In genomic region chr19:46861691-46862503, GRCh38 we compare ENCODE assay signal across 8 cellular contexts. TPM values are rescaled to one million over a fixed set of nuclear protein-coding genes. Genes with fewer than 3 reads are reported as not detected.
A peak's percentile ranks its signal among the peaks of the same experiment; 100 is the strongest.
DNase-seq lines count a peak whose midpoint lies in the region; ATAC-seq, FAIRE-seq and TF ChIP-seq lines count a peak whose summit lies in the region.

No MANE protein-coding gene starts in this region.

- TF ChIP-seq CTCF in HL-60 (IDR thresholded peaks at IDR 0.05; ENCODE audit: insufficient read depth, low read length), result no peak
- TF ChIP-seq CTCF in HepG2 (CRISPR knock-in tag; IDR thresholded peaks at IDR 0.05), result no peak
- TF ChIP-seq CTCF in uterus (IDR thresholded peaks at IDR 0.05), result no peak

- intact Hi-C loops in HepG2 (cut with micrococcal nuclease; ENCODE audit: unreplicated experiment), result no loop called here
- intact Hi-C loops in uterus (cut with DNase I; ENCODE audit: low total_unique reads), result loop anchor here (5.0 kb wide), 1 partner anchor 130 kb away; no protein-coding TSS in a partner anchor

- peak overlapping the region; percentile 84 for H3K4me3 ChIP-seq in HL-60 (replicated peaks; ENCODE audit: insufficient read depth, low read length)
- H3K4me3 ChIP-seq in HepG2 (replicated peaks in 1 of 3; ENCODE audit: insufficient read depth in 1 of 3, low read depth in 2 of 3, low read length in 3 of 3), result peak overlapping the region; percentile 68 to 95 (median 86)
- peak overlapping the region; percentile 60 to 69 for H3K4me3 ChIP-seq in uterus

- TF ChIP-seq RAD21 in HepG2 (CRISPR knock-in tag; IDR thresholded peaks at IDR 0.05), result no peak

- peaks cover 56% of the 10 kb centered on the region for H3K79me2 ChIP-seq in HepG2 (ENCODE audit: insufficient read depth, low read length)

- peak overlapping the region; percentile 97 for H3K4me2 ChIP-seq in HepG2 (ENCODE audit: low read depth, low read length)

- POLR2A ChIA-PET in HepG2 (lab: Yijun Ruan, JAX), result interaction anchor here (0.8 to 2.7 kb wide), 9 partner anchors 29 to 251 kb away, joined by 3 to 25 read pairs (median 4); partner anchors contain the start of genes SLC1A5 and ZC3H4

- FAIRE-seq in HepG2 (lab: Jason Lieb, UNC), result no peak

- no TSS peak for BruUV-seq in HepG2 (replicated peaks; lab: Mats Ljungman, UMichigan)

- H2AFZ ChIP-seq in HepG2 (ENCODE audit: low read length), result no peak overlapping the region

- WGBS in HepG2 (ENCODE audit: low lambda C conversion rate), result under 1% methylated on average over 19 of the region's 19 CpGs

- peak overlapping the region; percentile 60 for H3K27ac ChIP-seq in HL-60 (replicated peaks)
- peak overlapping the region; percentile 84 for H3K27ac ChIP-seq in angular gyrus (ENCODE audit: low read depth, low read length)
- H3K27ac ChIP-seq in HepG2 (ENCODE audit: extremely low read length, insufficient read depth, low read length), result peak overlapping the region; percentile 100
- peak overlapping the region; percentile 97 for H3K27ac ChIP-seq in uterus

- peaks cover 9% of the 10 kb centered on the region for H3K36me3 Mint-ChIP-seq in T-helper 2 cell treated with Interferon-gamma antibody and Interleukin-4, amounts not matched to agents 5 μg/mL and 100 μg/mL, for 36 hours (ENCODE audit: low read depth)

- H3K9ac ChIP-seq in HepG2 (ENCODE audit: insufficient read depth, low read depth, low read length), result peak overlapping the region; percentile 94

- in situ Hi-C loops in HepG2 (cut with HindIII; ENCODE audit: extremely low pct_ligation_motif_present, low pct_unique_long_range_greater_than_20kb), result no loop called here

- H3K9me3 Mint-ChIP-seq in T-helper 2 cell treated with Interferon-gamma antibody and Interleukin-4, amounts not matched to agents 5 μg/mL and 100 μg/mL, for 36 hours, result no peaks in the 10 kb centered on the region

- H3K9me3 ChIP-seq in HepG2 (ENCODE audit: low read length), result no peaks in the 10 kb centered on the region
- no peaks in the 10 kb centered on the region for H3K9me3 ChIP-seq in uterus

- CTCF ChIA-PET in HepG2 (lab: Yijun Ruan, JAX; ENCODE audit: low intra/inter-chr PET ratio, low total read pairs), result no interaction called here

- peak; percentile 22 for DNase-seq in COLO668 (lab: John Stamatoyannopoulos, UW; ENCODE audit: unreplicated experiment)
- DNase-seq in HL-60 (ENCODE audit: low read depth in 1 of 2, low spot score in 1 of 2), result peak in 1 of 2 experiments; percentile 28
- no peak for DNase-seq in HepG2 (ENCODE audit: low spot score)
- DNase-seq in uterus, result peak in 1 of 2 donors; percentile 25
- no peak for DNase-seq in T-helper 2 cell treated with Interferon-gamma antibody and Interleukin-4, amounts not matched to agents 5 μg/mL and 100 μg/mL, for 36 hours (ENCODE audit: low spot score)
- DNase-seq in NCI-H1694 treated with DMSO at 0.1 percent for 48 hours (lab: John Stamatoyannopoulos, UW), result no peak

- peaks cover 47% of the 10 kb centered on the region for H4K20me1 ChIP-seq in HepG2 (ENCODE audit: insufficient read depth, low read length)

- peaks cover 19% of the 10 kb centered on the region for H3K4me1 Mint-ChIP-seq in T-helper 2 cell treated with Interferon-gamma antibody and Interleukin-4, amounts not matched to agents 5 μg/mL and 100 μg/mL, for 36 hours (ENCODE audit: low read depth)

- peaks cover 68% of the 10 kb centered on the region for H3K4me1 ChIP-seq in HepG2 (ENCODE audit: insufficient read depth, low read length)
- H3K4me1 ChIP-seq in uterus, result peaks cover 0 to 7% of the 10 kb centered on the region in 2 donors

- TF ChIP-seq EP300 in HepG2 (IDR thresholded peaks at IDR 0.05; ENCODE audit: low read depth in 2 of 2, low read length in 2 of 2) (no peak), HepG2 (CRISPR knock-in tag; IDR thresholded peaks at IDR 0.05; ENCODE audit: borderline replicate concordance) (no peak)

- H3K4me3 Mint-ChIP-seq in T-helper 2 cell treated with Interferon-gamma antibody and Interleukin-4, amounts not matched to agents 5 μg/mL and 100 μg/mL, for 36 hours, result no peak overlapping the region

- ATAC-seq in HepG2 (no peak), HG02759 (IDR thresholded peaks at IDR 0.05; ENCODE audit: unreplicated experiment) (no peak)

- no peaks in the 10 kb centered on the region; a peak in 1 of 5 replicates for H3K36me3 ChIP-seq in HepG2 (replicated peaks in 1 of 2; ENCODE audit: control insufficient read depth in 1 of 2, insufficient read depth in 2 of 2, low read length in 2 of 2)
- no peaks in the 10 kb centered on the region for H3K36me3 ChIP-seq in uterus

- H3K27ac Mint-ChIP-seq in T-helper 2 cell treated with Interferon-gamma antibody and Interleukin-4, amounts not matched to agents 5 μg/mL and 100 μg/mL, for 36 hours, result no peak overlapping the region

- H3K27me3 ChIP-seq in HL-60 (ENCODE audit: insufficient read depth, poor library complexity, severe bottlenecking) (no peaks in the 10 kb centered on the region), HepG2 (ENCODE audit: control insufficient read depth in 1 of 2, insufficient read depth in 2 of 2, low read length in 2 of 2) (no peaks in the 10 kb centered on the region; a peak in 1 of 5 replicates), uterus (no peaks in the 10 kb centered on the region)

- TF ChIP-seq POLR2A in HepG2 (IDR thresholded peaks at IDR 0.05; ENCODE audit: insufficient read depth in 1 of 2, low read depth in 2 of 2, low read length in 2 of 2) (0 out of 4 replicates have a peak, but pooled peaks of 1 of the 2 experiments have one; percentile 6), uterus (IDR thresholded peaks at IDR 0.05) (no peak)

- H3K27me3 Mint-ChIP-seq in T-helper 2 cell treated with Interferon-gamma antibody and Interleukin-4, amounts not matched to agents 5 μg/mL and 100 μg/mL, for 36 hours (ENCODE audit: low read depth), result no peaks in the 10 kb centered on the region

TF ChIP-seq in HepG2, 621 proteins besides CTCF, POLR2A, EP300 and RAD21 (continues in another document):
- 0 out of 2 replicates have a peak, but pooled peaks have one; percentile 23 for TF ChIP-seq RXRA (CRISPR knock-in tag; IDR thresholded peaks at IDR 0.05)
- TF ChIP-seq ZNF160 (CRISPR knock-in tag; IDR thresholded peaks at IDR 0.05), result no peak
- no peak for TF ChIP-seq MBNL3 (CRISPR knock-in tag; conservative IDR thresholded peaks at IDR 0.05)
- no peak for TF ChIP-seq NFKB2 (CRISPR knock-in tag; IDR thresholded peaks at IDR 0.05; ENCODE audit: borderline replicate concordance)

RNA-seq across cellular contexts. Expression of gene ARHGAP35, which starts 1.1 kb away (rescaled TPM):
- total RNA-seq in HepG2 (2016; rRNA removed; fragmentation: Illumina TruSeq; extraction: Trizol) (30.1 and 39.9 TPM in 2 replicates), uterus (10 to 100 TPM in 2 of 4 donors, 1 to 10 TPM in 2; 8.7 to 69.4 (median 30.9) TPM)
- total RNA-seq in HepG2 (2016; cell fraction: cytosol; rRNA removed; fragmentation: Illumina TruSeq; extraction: Trizol; ENCODE audit: low read depth), result 7.4 and 8.7 TPM in 2 replicates
- 30.9 and 34.3 TPM in 2 replicates for total RNA-seq in HepG2 (2016; cell fraction: insoluble cytoplasmic fraction; rRNA removed; fragmentation: Illumina TruSeq; extraction: Trizol)
- total RNA-seq in HepG2 (2016; cell fraction: membrane; rRNA removed; fragmentation: Illumina TruSeq; extraction: Trizol), result 22.3 and 27.4 TPM in 2 replicates
- 30.0 and 36.8 TPM in 2 replicates for total RNA-seq in HepG2 (2016; cell fraction: nucleus; rRNA removed; fragmentation: Illumina TruSeq; extraction: Trizol)
- 28.3 and 30.2 TPM in 2 replicates for polyA plus RNA-seq in HepG2 (2011; rRNA removed)
- polyA plus RNA-seq in HepG2 (2011; cell fraction: cytosol; rRNA removed), result 19.6 and 22.6 TPM in 2 replicates
- 21.7 and 24.1 TPM in 2 replicates for polyA plus RNA-seq in HepG2 (2011; cell fraction: nucleus; rRNA removed)
- 33.6 and 34.8 TPM in 2 replicates for polyA plus RNA-seq in HepG2 (2012)
- 1.4 and 1.7 TPM in 2 replicates for polyA plus RNA-seq in HepG2 (2016; cell fraction: cytosol; fragmentation: Illumina TruSeq; extraction: Trizol; ENCODE audit: low read depth)
- polyA plus RNA-seq in HepG2 (2016; cell fraction: insoluble cytoplasmic fraction; fragmentation: Illumina TruSeq; extraction: Trizol; ENCODE audit: low read depth), result 17.7 and 24.1 TPM in 2 replicates
- 3.9 and 5.5 TPM in 2 replicates for polyA plus RNA-seq in HepG2 (2016; cell fraction: membrane; fragmentation: Illumina TruSeq; extraction: Trizol; ENCODE audit: low read depth)
- polyA plus RNA-seq in HepG2 (2016; cell fraction: nucleus; fragmentation: Illumina TruSeq; extraction: Trizol; ENCODE audit: insufficient read depth, low read depth), result 28.8 and 32.3 TPM in 2 replicates
- polyA minus RNA-seq in HepG2 (2011; rRNA and poly(A)+ RNA removed; ENCODE audit: low replicate concordance), result 33.9 and 80.3 TPM in 2 replicates
- polyA minus RNA-seq in HepG2 (2011; cell fraction: cytosol; rRNA and poly(A)+ RNA removed), result 28.8 and 37.8 TPM in 2 replicates
- polyA minus RNA-seq in HepG2 (2011; cell fraction: nucleus; rRNA and poly(A)+ RNA removed), result 41.6 and 55.4 TPM in 2 replicates

RNA-seq across cellular contexts. Expression of gene AP2S1, which starts 11.3 kb away (rescaled TPM):
- total RNA-seq in HepG2 (2016; rRNA removed; fragmentation: Illumina TruSeq; extraction: Trizol) (86.1 and 94.9 TPM in 2 replicates), uterus (10 to 100 TPM in 3 of 4 donors, 1 to 10 TPM in 1; 3.8 to 59.1 (median 45.1) TPM)
- total RNA-seq in HepG2 (2016; cell fraction: cytosol; rRNA removed; fragmentation: Illumina TruSeq; extraction: Trizol; ENCODE audit: low read depth), result 77.4 and 107 TPM in 2 replicates
- 86.7 and 87.8 TPM in 2 replicates for total RNA-seq in HepG2 (2016; cell fraction: insoluble cytoplasmic fraction; rRNA removed; fragmentation: Illumina TruSeq; extraction: Trizol)
- 72.8 and 102 TPM in 2 replicates for total RNA-seq in HepG2 (2016; cell fraction: membrane; rRNA removed; fragmentation: Illumina TruSeq; extraction: Trizol)
- total RNA-seq in HepG2 (2016; cell fraction: nucleus; rRNA removed; fragmentation: Illumina TruSeq; extraction: Trizol), result 32.5 and 36.8 TPM in 2 replicates
- 45.2 and 45.3 TPM in 2 replicates for polyA plus RNA-seq in HepG2 (2011; rRNA removed)
- polyA plus RNA-seq in HepG2 (2011; cell fraction: cytosol; rRNA removed), result 60.1 and 80.0 TPM in 2 replicates
- 24.9 and 30.3 TPM in 2 replicates for polyA plus RNA-seq in HepG2 (2011; cell fraction: nucleus; rRNA removed)
- polyA plus RNA-seq in HepG2 (2012), result 32.6 and 51.2 TPM in 2 replicates
- 104 and 131 TPM in 2 replicates for polyA plus RNA-seq in HepG2 (2016; cell fraction: cytosol; fragmentation: Illumina TruSeq; extraction: Trizol; ENCODE audit: low read depth)
- 99.5 and 113 TPM in 2 replicates for polyA plus RNA-seq in HepG2 (2016; cell fraction: insoluble cytoplasmic fraction; fragmentation: Illumina TruSeq; extraction: Trizol; ENCODE audit: low read depth)
- 79.5 and 101 TPM in 2 replicates for polyA plus RNA-seq in HepG2 (2016; cell fraction: membrane; fragmentation: Illumina TruSeq; extraction: Trizol; ENCODE audit: low read depth)
- 58.8 and 65.6 TPM in 2 replicates for polyA plus RNA-seq in HepG2 (2016; cell fraction: nucleus; fragmentation: Illumina TruSeq; extraction: Trizol; ENCODE audit: insufficient read depth, low read depth)
- 39.3 and 98.7 TPM in 2 replicates for polyA minus RNA-seq in HepG2 (2011; rRNA and poly(A)+ RNA removed; ENCODE audit: low replicate concordance)
- polyA minus RNA-seq in HepG2 (2011; cell fraction: cytosol; rRNA and poly(A)+ RNA removed), result 20.1 and 31.3 TPM in 2 replicates
- 8.5 and 11.1 TPM in 2 replicates for polyA minus RNA-seq in HepG2 (2011; cell fraction: nucleus; rRNA and poly(A)+ RNA removed)
